In genomic region chr14:90839889-90840266, GRCh38 we compare ENCODE assay signal across 15 cellular contexts. TPM values are rescaled to one million over a fixed set of nuclear protein-coding genes. Genes with fewer than 3 reads are reported as not detected.
A peak's percentile ranks its signal among the peaks of the same experiment; 100 is the strongest.
DNase-seq lines count a peak whose midpoint lies in the region; ATAC-seq and TF ChIP-seq lines count a peak whose summit lies in the region.
"Had no signal": no experiment of that assay in that cellular context is flagged by ENCODE, and none has a peak within 500 bp of the region (broad histone marks: within the 10 kb centered on the region; RNA-seq: fewer than 3 reads in every experiment).

No MANE protein-coding gene starts in this region.

- no peak for TF ChIP-seq CTCF in lower lobe of right lung (IDR thresholded peaks at IDR 0.05)

- H3K4me3 ChIP-seq in lower lobe of right lung (no peak overlapping the region), stomach smooth muscle (ENCODE audit: low read length in 2 of 2) (no peak overlapping the region)
- H3K4me3 ChIP-seq: Peyer's patch had no signal

- peak overlapping the region; percentile 6 for H3K27ac ChIP-seq in adipose tissue (ENCODE audit: low read depth, low read length)
- peak overlapping the region; percentile 67 for H3K27ac ChIP-seq in lower lobe of right lung
- H3K27ac ChIP-seq in stomach smooth muscle (ENCODE audit: low read length): peak overlapping the region; percentile 55

- H3K36me3 ChIP-seq in lower lobe of right lung (no peaks in the 10 kb centered on the region), stomach smooth muscle (ENCODE audit: control insufficient read depth in 2 of 2, insufficient read depth in 2 of 2, low read length in 2 of 2) (no peaks in the 10 kb centered on the region)
- H3K36me3 ChIP-seq: Peyer's patch had no signal

- no peak for ATAC-seq in lower lobe of right lung
- no peak for ATAC-seq in stimulated activated naive CD8-positive, alpha-beta T cell treated with anti-CD3 and anti-CD28 coated beads, Interleukin-15, Interleukin-2, amounts not matched to agents 100 U/mL and 50 U/mL, for 24 hours

- H3K9me3 ChIP-seq in lower lobe of right lung: no peaks in the 10 kb centered on the region
- no peaks in the 10 kb centered on the region for H3K9me3 ChIP-seq in stomach smooth muscle (ENCODE audit: control insufficient read depth in 2 of 2, low read length in 2 of 2)
- H3K9me3 ChIP-seq: Peyer's patch had no signal

- intact Hi-C loops in lower lobe of right lung (cut with DNase I): no loop called here

- WGBS in adipose tissue, 3 donors: 86 to 89% (median 89%) methylated on average over 3 of the region's 3 CpGs

- DNase-seq in NCI-H2171 (lab: John Stamatoyannopoulos, UW): peak; percentile 38
- DNase-seq in lower lobe of right lung: no peak
- DNase-seq in DMS53 treated with DMSO at 0.1 percent for 48 hours (lab: John Stamatoyannopoulos, UW; ENCODE audit: unreplicated experiment): no peak
- no peak for DNase-seq in NCI-H2196 (lab: John Stamatoyannopoulos, UW; ENCODE audit: unreplicated experiment)
- no peak for DNase-seq in stimulated activated naive CD8-positive, alpha-beta T cell treated with anti-CD3 and anti-CD28 coated beads, Interleukin-15, Interleukin-2, amounts not matched to agents 100 U/mL and 50 U/mL, for 24 hours
- no peak for DNase-seq in T-helper 2 cell
- DNase-seq: activated CD4-positive, alpha-beta T cell treated with anti-CD3 and anti-CD28 coated beads for 48 hours; cortex of kidney; NCI-H1092 treated with DMSO at 0.1 percent for 48 hours; NCI-H2081; NCI-H510A treated with DMSO at 0.1 percent for 48 hours; Peyer's patch; stimulated activated CD4-positive, alpha-beta T cell treated with anti-CD3 and anti-CD28 coated beads, Interleukin-15, amount 100 ng/mL, for 24 hours had no signal

- H3K4me1 ChIP-seq in lower lobe of right lung: peaks cover 9% of the 10 kb centered on the region
- no peaks in the 10 kb centered on the region for H3K4me1 ChIP-seq in stomach smooth muscle (ENCODE audit: control insufficient read depth, insufficient read depth, low read length)
- H3K4me1 ChIP-seq: Peyer's patch had no signal

- H3K9ac ChIP-seq in stomach smooth muscle (ENCODE audit: low read length in 2 of 2): no peak overlapping the region

- H3K27me3 ChIP-seq in lower lobe of right lung (ENCODE audit: low read depth) (no peaks in the 10 kb centered on the region), stomach smooth muscle (ENCODE audit: control insufficient read depth in 1 of 2, insufficient read depth in 2 of 2, low read length in 2 of 2) (no peaks in the 10 kb centered on the region)
- H3K27me3 ChIP-seq: Peyer's patch had no signal

RNA-seq across cellular contexts. Expression of gene TTC7B, which starts 23.6 kb away (rescaled TPM):
- 10 to 100 TPM; 14.1 to 35.1 (median 19.7) TPM for polyA plus RNA-seq in adipose tissue
- total RNA-seq in lower lobe of right lung: 54.1 TPM

Comparison
In these comparisons a context has a peak if more than half of its experiments do, and no peak if none do; other contexts are left out.
1. H3K27ac ChIP-seq: peak in every context shown above with its lines; median percentile 67 in lower lobe of right lung; 55 in stomach smooth muscle; 6 in adipose tissue.